Comparison of ENCODE assay signal across 8 cellular contexts in the genomic region with DNA sequence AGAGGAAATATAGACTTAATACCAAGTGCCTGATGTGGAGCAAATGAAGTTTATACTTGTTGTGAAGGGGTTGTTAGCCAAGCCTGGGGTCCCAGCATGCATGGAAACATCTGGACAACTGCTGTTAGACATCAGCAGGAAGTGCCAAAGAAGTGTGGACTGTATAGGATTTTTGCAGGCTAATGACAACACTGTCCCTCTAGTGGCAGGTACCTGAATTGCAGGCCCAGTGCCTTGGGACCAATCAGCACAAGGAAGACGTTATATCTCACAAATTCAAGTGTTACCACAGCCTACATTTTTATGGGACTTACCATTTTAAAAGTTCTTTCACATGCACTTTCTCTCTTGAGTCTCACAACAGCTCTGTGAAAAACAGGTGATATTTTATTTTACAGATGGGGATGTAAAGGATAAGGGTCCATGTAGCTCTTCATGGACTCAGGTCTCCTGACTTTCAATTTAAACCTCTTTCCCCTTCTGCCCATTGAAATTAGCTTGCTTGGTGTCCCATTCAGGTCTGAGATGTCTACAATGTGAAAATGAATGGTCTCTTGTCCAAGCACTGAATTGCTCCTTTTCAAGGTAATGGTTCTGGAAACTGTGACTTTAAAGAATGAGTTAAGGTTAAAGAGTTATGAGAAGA.
DNase-seq lines count a peak whose midpoint lies in the region; ATAC-seq and TF ChIP-seq lines count a peak whose summit lies in the region.

No MANE protein-coding gene starts in this region.

- H3K9me2 ChIP-seq in OCI-LY1 (ENCODE audit: low read depth, low read length) = no peaks in the 10 kb centered on the region

- H3K4me3 Mint-ChIP-seq in activated T-cell treated with anti-CD3 and anti-CD28 coated beads, Interleukin-2, amount 50 U/mL, for 4 hours = no peak overlapping the region

- H3K9me3 ChIP-seq in OCI-LY1 (ENCODE audit: low read length) (no peaks in the 10 kb centered on the region), gastrocnemius medialis (no peaks in the 10 kb centered on the region)

- no peaks in the 10 kb centered on the region for H3K4me1 Mint-ChIP-seq in activated T-cell treated with anti-CD3 and anti-CD28 coated beads, Interleukin-2, amount 50 U/mL, for 4 hours (ENCODE audit: low read depth)

- no peak overlapping the region for H3K4me2 ChIP-seq in OCI-LY1 (ENCODE audit: low read length)

- no peak overlapping the region for H3K9ac ChIP-seq in OCI-LY1 (ENCODE audit: low read length)

- no peaks in the 10 kb centered on the region for H3F3A ChIP-seq in OCI-LY1 (ENCODE audit: insufficient read depth, low read length)

- H4K20me1 ChIP-seq in OCI-LY1 (ENCODE audit: insufficient read depth, low read length) = no peaks in the 10 kb centered on the region

- H3K4me1 ChIP-seq in OCI-LY1 (ENCODE audit: insufficient read depth, low read length, severe bottlenecking) (peaks cover 6% of the 10 kb centered on the region), gastrocnemius medialis (no peaks in the 10 kb centered on the region)

- H3K36me3 ChIP-seq in OCI-LY1 (ENCODE audit: insufficient read depth, low read length) (no peaks in the 10 kb centered on the region), gastrocnemius medialis (no peaks in the 10 kb centered on the region)

- TF ChIP-seq CTCF in OCI-LY1 (IDR thresholded peaks at IDR 0.05; ENCODE audit: low read length) = peak; percentile 94
- peak; percentile 28 to 63 (median 41) for TF ChIP-seq CTCF in gastrocnemius medialis (IDR thresholded peaks at IDR 0.05 in 4 of 5, conservative IDR thresholded peaks at IDR 0.05 in 1 of 5)

- no peaks in the 10 kb centered on the region for H3K79me2 ChIP-seq in OCI-LY1 (ENCODE audit: insufficient read depth, low read length)

- no peak overlapping the region for H3K27ac ChIP-seq in OCI-LY1 (ENCODE audit: low read depth, low read length, poor library complexity, severe bottlenecking)
- no peak overlapping the region for H3K27ac ChIP-seq in gastrocnemius medialis

- H3K36me3 Mint-ChIP-seq in activated T-cell treated with anti-CD3 and anti-CD28 coated beads, Interleukin-2, amount 50 U/mL, for 4 hours (ENCODE audit: insufficient read depth) = no peaks in the 10 kb centered on the region

- H3K9me3 Mint-ChIP-seq in activated T-cell treated with anti-CD3 and anti-CD28 coated beads, Interleukin-2, amount 50 U/mL, for 4 hours = no peaks in the 10 kb centered on the region

- no peak overlapping the region for H3K4me3 ChIP-seq in OCI-LY1 (ENCODE audit: low read depth, low read length, poor library complexity, severe bottlenecking)
- H3K4me3 ChIP-seq in gastrocnemius medialis = no peak overlapping the region

- no peaks in the 10 kb centered on the region for H3K27me3 ChIP-seq in OCI-LY1 (ENCODE audit: insufficient read depth, low read length)
- H3K27me3 ChIP-seq in gastrocnemius medialis = no peaks in the 10 kb centered on the region

- intact Hi-C loops in gastrocnemius medialis (cut with DNase I; ENCODE audit: low total_unique reads) = no loop called here

- H2AFZ ChIP-seq in OCI-LY1 (ENCODE audit: low read length) = no peak overlapping the region

- peaks cover 14% of the 10 kb centered on the region for H3K27me3 Mint-ChIP-seq in activated T-cell treated with anti-CD3 and anti-CD28 coated beads, Interleukin-2, amount 50 U/mL, for 4 hours (ENCODE audit: low read depth)

- ATAC-seq in GM21723 (IDR thresholded peaks at IDR 0.05; ENCODE audit: unreplicated experiment) = peak; percentile 60
- peak in 1 of 2 donors; percentile 60 for ATAC-seq in activated T-cell treated with anti-CD3 and anti-CD28 coated beads, Interleukin-2, amount 50 U/mL, for 4 hours
- ATAC-seq in gastrocnemius medialis = no peak
- ATAC-seq in HG03097 (IDR thresholded peaks at IDR 0.05; ENCODE audit: low FRiP score, unreplicated experiment) = no peak

- in situ Hi-C loops in gastrocnemius medialis (cut with MboI; ENCODE audit: low sequenced_read_pairs in 4 of 4) = no loop called here

- DNase-seq in CD1c-positive myeloid dendritic cell (ENCODE audit: extremely low spot score) (peak; percentile 63), foreskin melanocyte (peak; percentile 40), gastrocnemius medialis (no peak), NCI-H1105 treated with DMSO at 0.1 percent for 48 hours (lab: John Stamatoyannopoulos, UW) (no peak)
- DNase-seq in activated T-cell treated with anti-CD3 and anti-CD28 coated beads, Interleukin-2, amount 50 U/mL, for 4 hours = peak; percentile 53

- no peak for TF ChIP-seq POLR2A in gastrocnemius medialis (IDR thresholded peaks at IDR 0.05)

Comparison
In these comparisons a context has a peak if more than half of its experiments do, and no peak if none do; other contexts are left out.
1. DNase-seq: peak in CD1c-positive myeloid dendritic cell (single experiment), activated T-cell treated with anti-CD3 and anti-CD28 coated beads, Interleukin-2, amount 50 U/mL, for 4 hours (single experiment) and foreskin melanocyte (single experiment); none in gastrocnemius medialis (0 of 2) and NCI-H1105 treated with DMSO at 0.1 percent for 48 hours (single experiment).